In the genomic region with DNA sequence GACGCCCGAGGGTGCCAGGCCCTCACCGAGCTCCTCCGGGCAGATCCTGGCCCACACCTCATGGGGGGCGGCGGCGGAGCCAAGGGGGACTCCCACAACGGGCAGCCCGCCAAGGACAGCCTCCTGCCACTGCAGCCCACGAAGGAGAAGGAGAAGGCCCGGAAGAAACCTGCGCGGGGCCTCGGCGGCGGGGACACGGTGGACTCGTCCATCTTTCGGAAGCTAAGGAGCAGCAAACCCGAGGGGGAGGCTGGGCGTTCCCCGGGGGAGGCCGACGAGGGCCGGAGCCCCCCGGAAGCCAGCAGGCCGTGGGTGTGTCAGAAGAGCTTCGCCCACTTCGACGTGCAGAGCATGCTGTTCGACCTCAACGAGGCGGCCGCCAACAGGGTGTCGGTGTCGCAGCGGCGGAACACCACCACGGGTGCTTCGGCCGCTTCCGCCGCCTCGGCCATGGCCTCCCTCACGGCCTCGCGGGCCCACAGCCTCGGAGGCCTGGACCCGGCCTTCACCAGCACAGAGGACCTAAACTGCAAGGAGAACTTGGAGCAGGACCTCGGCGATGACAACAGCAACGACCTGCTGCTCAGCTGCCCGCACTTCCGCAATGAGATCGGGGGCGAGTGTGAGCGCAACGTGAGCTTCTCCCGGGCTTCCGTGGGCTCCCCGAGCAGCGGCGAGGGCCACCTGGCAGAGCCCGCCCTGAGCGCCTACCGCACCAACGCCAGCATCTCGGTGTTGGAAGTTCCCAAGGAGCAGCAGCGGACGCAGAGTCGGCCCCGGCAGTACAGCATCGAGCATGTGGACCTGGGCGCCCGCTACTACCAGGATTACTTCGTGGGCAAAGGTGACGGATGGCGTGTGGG, we compare ENCODE assay signal across 20 cellular contexts.
DNase-seq lines count a peak whose midpoint lies in the region; ATAC-seq, FAIRE-seq and TF ChIP-seq lines count a peak whose summit lies in the region.
"Had no signal": no experiment of that assay in that cellular context is flagged by ENCODE, and none has a peak within 500 bp of the region (broad histone marks: within the 10 kb centered on the region; RNA-seq: fewer than 3 reads in every experiment).

No MANE protein-coding gene starts in this region.

- RAD21 ChIA-PET in GM12878 (lab: Charles Lee; ENCODE audit: unreplicated experiment): no interaction called here

- CTCF ChIA-PET in OCI-LY7 (lab: Charles Lee; ENCODE audit: unreplicated experiment) (no interaction called here), GM12878 (lab: Yijun Ruan, JAX) (no interaction called here), Calu3 (lab: Charles Lee) (no interaction called here)

- TF ChIP-seq POLR2A in GM12878 (IDR thresholded peaks at IDR 0.05; ENCODE audit: low read depth, low read length): 0 out of 2 replicates have a peak, but pooled peaks have one; percentile 4

- intact Hi-C loops in right cardiac atrium (cut with DNase I): no loop called here
- intact Hi-C loops in Right ventricle myocardium inferior (cut with DNase I): no loop called here
- intact Hi-C loops in OCI-LY7 (cut with micrococcal nuclease; ENCODE audit: unreplicated experiment): no loop called here
- intact Hi-C loops in GM12878 (cut with micrococcal nuclease; ENCODE audit: unreplicated experiment): no loop called here
- intact Hi-C loops in Calu3 (cut with micrococcal nuclease; ENCODE audit: unreplicated experiment): loop anchor here (5.0 kb wide), 1 partner anchor 180 kb away; no protein-coding TSS in a partner anchor

- SMC1A ChIA-PET in GM12878 (lab: Charles Lee; ENCODE audit: uncharacterized antibody, unreplicated experiment): interaction anchor here (1.0 kb wide), 2 partner anchors 12 to 41 kb away, joined by 3 to 4 read pairs; no protein-coding TSS in a partner anchor

- H3K9me3 Mint-ChIP-seq in stimulated activated memory B cell treated with anti-CD40 and anti-IgM and Interleukin-4, amounts not matched to agents 10 μg/mL and 1 μg/mL and 100 μg/mL, for 72 hours: no peaks in the 10 kb centered on the region
- no peaks in the 10 kb centered on the region for H3K9me3 Mint-ChIP-seq in Calu3 (ENCODE audit: low read depth, unreplicated experiment)
- H3K9me3 Mint-ChIP-seq: CD8-positive, alpha-beta T cell; HFFc6 had no signal

- POLR2A ChIA-PET in OCI-LY7 (lab: Charles Lee): interaction anchor here (0.5 kb wide), 1 partner anchor 16 kb away, joined by 3 read pairs; no protein-coding TSS in a partner anchor
- POLR2A ChIA-PET in GM12878 (lab: Charles Lee): no interaction called here

- H3K4me3 Mint-ChIP-seq in stimulated activated memory B cell treated with anti-CD40 and anti-IgM and Interleukin-4, amounts not matched to agents 10 μg/mL and 1 μg/mL and 100 μg/mL, for 72 hours: no peak overlapping the region
- H3K4me3 Mint-ChIP-seq in Calu3 (ENCODE audit: low read depth, unreplicated experiment): no peak overlapping the region
- H3K4me3 Mint-ChIP-seq: B cell; CD8-positive, alpha-beta T cell; HFFc6 had no signal

- DNase-seq in right cardiac atrium (peak in 2 of 3 donors; percentile 52 to 62), Right ventricle myocardium inferior (ENCODE audit: missing footprints) (no peak), OCI-LY7 (ENCODE audit: low spot score) (no peak), GM12878 (ENCODE audit: low read depth, low spot score) (no peak), MG63 (no peak), Calu3 (no peak)
- DNase-seq: 8988T; CD8-positive, alpha-beta T cell; COR-L47; DMS79; GDM1; GM23248; HCEC 1CT; HFFc6; KG1 had no signal

- H2AFZ ChIP-seq in OCI-LY7 (ENCODE audit: low read length) (no peak overlapping the region), GM12878 (ENCODE audit: control insufficient read depth, low read depth, low read length) (no peak overlapping the region)
- H2AFZ ChIP-seq: GM23248 had no signal

- in situ Hi-C loops in GM12878 (cut with MboI): no loop called here

- TF ChIP-seq RAD21 in GM12878 (IDR thresholded peaks at IDR 0.05; ENCODE audit: insufficient read depth, low read depth, low read length): no peak

- H3K9me2 ChIP-seq in OCI-LY7 (ENCODE audit: insufficient read depth, low read length): no peaks in the 10 kb centered on the region

- H3K36me3 ChIP-seq in OCI-LY7 (ENCODE audit: insufficient read depth, low read length) (peaks cover 31% of the 10 kb centered on the region; the same call in 1 of the 2 replicates), GM12878 (ENCODE audit: control insufficient read depth in 2 of 2, insufficient read depth in 2 of 2, low read length in 1 of 2) (peaks cover 11 to 24% of the 10 kb centered on the region in 2 experiments), MG63 (peaks cover 12% of the 10 kb centered on the region)

- TF ChIP-seq EP300 in GM12878 (IDR thresholded peaks at IDR 0.05; ENCODE audit: borderline replicate concordance in 1 of 2, control insufficient read depth in 1 of 2, low read depth in 2 of 2, low read length in 2 of 2): no peak

- H4K20me1 ChIP-seq in OCI-LY7 (ENCODE audit: insufficient read depth, low read length) (no peaks in the 10 kb centered on the region), GM12878 (ENCODE audit: control insufficient read depth, insufficient read depth) (no peaks in the 10 kb centered on the region)

- H3K4me1 ChIP-seq in right cardiac atrium (ENCODE audit: control insufficient read depth, insufficient read depth, low read length) (no peaks in the 10 kb centered on the region), OCI-LY7 (ENCODE audit: insufficient read depth, low read length, poor library complexity, severe bottlenecking) (peaks cover 18% of the 10 kb centered on the region), GM12878 (ENCODE audit: control insufficient read depth, insufficient read depth, low read length) (peaks cover 16% of the 10 kb centered on the region)

- TF ChIP-seq CTCF in OCI-LY7 (conservative IDR thresholded peaks at IDR 0.05; ENCODE audit: low read length) (no peak), GM12878 (IDR thresholded peaks at IDR 0.05 in 2 of 3, conservative IDR thresholded peaks at IDR 0.05 in 1 of 3; ENCODE audit: control insufficient read depth in 2 of 3, extremely low read depth in 1 of 3, insufficient read depth in 1 of 3, low read depth in 3 of 3, low read length in 3 of 3) (no peak), Calu3 (IDR thresholded peaks at IDR 0.05; ENCODE audit: unreplicated experiment) (no peak)

- peaks cover 57% of the 10 kb centered on the region for H3K36me3 Mint-ChIP-seq in stimulated activated memory B cell treated with anti-CD40 and anti-IgM and Interleukin-4, amounts not matched to agents 10 μg/mL and 1 μg/mL and 100 μg/mL, for 72 hours
- H3K36me3 Mint-ChIP-seq in Calu3 (ENCODE audit: insufficient read depth, unreplicated experiment): peaks cover 31% of the 10 kb centered on the region

- peaks cover 34% of the 10 kb centered on the region for H3K4me1 Mint-ChIP-seq in stimulated activated memory B cell treated with anti-CD40 and anti-IgM and Interleukin-4, amounts not matched to agents 10 μg/mL and 1 μg/mL and 100 μg/mL, for 72 hours
- peaks cover 17% of the 10 kb centered on the region for H3K4me1 Mint-ChIP-seq in Calu3 (ENCODE audit: low read depth, unreplicated experiment)

- H3K9ac ChIP-seq in GM12878 (ENCODE audit: control insufficient read depth, insufficient read depth, low read length): no peak overlapping the region
- H3K9ac ChIP-seq: BLaER1 treated with 17β-estradiol and CSF1 and Interleukin-3, amounts not matched to agents 10 nM and 100 nM; GM23248 had no signal

- BruUV-seq in OCI-LY7 (replicated peaks; lab: Mats Ljungman, UMichigan): TSS peak; percentile 54
- BruUV-seq in GM12878 (replicated peaks; lab: Mats Ljungman, UMichigan): TSS peak; percentile 58
- BruUV-seq in Calu3 (replicated peaks; lab: Mats Ljungman, UMichigan): no TSS peak

- no peak overlapping the region for H3K4me2 ChIP-seq in OCI-LY7 (ENCODE audit: low read length)
- no peak overlapping the region for H3K4me2 ChIP-seq in GM12878 (ENCODE audit: control insufficient read depth, insufficient read depth)
- H3K4me2 ChIP-seq: BLaER1 treated with 17β-estradiol and CSF1 and Interleukin-3, amounts not matched to agents 10 nM and 100 nM had no signal

- H3K9me3 ChIP-seq in right cardiac atrium (ENCODE audit: control insufficient read depth, low read length): no peaks in the 10 kb centered on the region
- no peaks in the 10 kb centered on the region for H3K9me3 ChIP-seq in OCI-LY7 (ENCODE audit: low read length)
- no peaks in the 10 kb centered on the region for H3K9me3 ChIP-seq in GM12878 (replicated peaks; ENCODE audit: control insufficient read depth, insufficient read depth, low read length)
- no peaks in the 10 kb centered on the region for H3K9me3 ChIP-seq in MG63

- H3K79me2 ChIP-seq in OCI-LY7 (ENCODE audit: insufficient read depth, low read depth, low read length) (no peaks in the 10 kb centered on the region), GM12878 (ENCODE audit: control insufficient read depth, insufficient read depth, low read length) (no peaks in the 10 kb centered on the region; the same call in 1 of the 2 replicates)

- no peak for FAIRE-seq in GM12878 (lab: Jason Lieb, UNC)
- FAIRE-seq: D721Med had no signal

- WGBS in right cardiac atrium: 97% methylated on average over 78 of the region's 78 CpGs
- 97% methylated on average over 57 of the region's 78 CpGs for WGBS in GM12878 (ENCODE audit: insufficient coverage, insufficient replicate concordance, low lambda C conversion rate, missing lambda C conversion rate)

- no peaks in the 10 kb centered on the region for H3K27me3 ChIP-seq in right cardiac atrium (ENCODE audit: control insufficient read depth, insufficient read depth)
- H3K27me3 ChIP-seq in GM12878 (replicated peaks in 1 of 2; ENCODE audit: control insufficient read depth in 2 of 2, insufficient read depth in 2 of 2, low read length in 1 of 2): no peaks in the 10 kb centered on the region
- no peaks in the 10 kb centered on the region for H3K27me3 ChIP-seq in MG63
- H3K27me3 ChIP-seq: BLaER1 treated with 17β-estradiol and CSF1 and Interleukin-3, amounts not matched to agents 10 nM and 100 nM had no signal

- no peaks in the 10 kb centered on the region for H3K27me3 Mint-ChIP-seq in stimulated activated memory B cell treated with anti-CD40 and anti-IgM and Interleukin-4, amounts not matched to agents 10 μg/mL and 1 μg/mL and 100 μg/mL, for 72 hours
- H3K27me3 Mint-ChIP-seq in Calu3 (ENCODE audit: unreplicated experiment): no peaks in the 10 kb centered on the region
- H3K27me3 Mint-ChIP-seq: B cell had no signal

- H3K27ac Mint-ChIP-seq in stimulated activated memory B cell treated with anti-CD40 and anti-IgM and Interleukin-4, amounts not matched to agents 10 μg/mL and 1 μg/mL and 100 μg/mL, for 72 hours: peak overlapping the region; percentile 45
- no peak overlapping the region for H3K27ac Mint-ChIP-seq in Calu3 (ENCODE audit: unreplicated experiment)
- H3K27ac Mint-ChIP-seq: CD8-positive, alpha-beta T cell; HFFc6 had no signal

- no peak overlapping the region for H3K27ac ChIP-seq in right cardiac atrium (ENCODE audit: low read length)
- no peak overlapping the region for H3K27ac ChIP-seq in OCI-LY7 (ENCODE audit: low read depth, low read length, poor library complexity, severe bottlenecking)
- H3K27ac ChIP-seq in GM12878 (ENCODE audit: control insufficient read depth, insufficient read depth): no peak overlapping the region
- H3K27ac ChIP-seq: GM23248 had no signal

- H3K4me3 ChIP-seq in right cardiac atrium (ENCODE audit: low read length): no peak overlapping the region
- H3K4me3 ChIP-seq in OCI-LY7 (ENCODE audit: low read depth, low read length, poor library complexity, severe bottlenecking): no peak overlapping the region
- no peak overlapping the region for H3K4me3 ChIP-seq in GM12878
- H3K4me3 ChIP-seq in MG63: no peak overlapping the region
- H3K4me3 ChIP-seq: BLaER1 treated with 17β-estradiol and CSF1 and Interleukin-3, amounts not matched to agents 10 nM and 100 nM; GM23248 had no signal

- ATAC-seq in right cardiac atrium (no peak), Right ventricle myocardium inferior (no peak), GM12878 (no peak), GM19463 (IDR thresholded peaks at IDR 0.05; ENCODE audit: unreplicated experiment) (no peak)
- no peak for ATAC-seq in stimulated activated memory B cell treated with anti-CD40 and anti-IgM and Interleukin-4, amounts not matched to agents 10 μg/mL and 1 μg/mL and 100 μg/mL, for 72 hours
- ATAC-seq: CD8-positive, alpha-beta T cell had no signal

Comparison
In these comparisons a context has a peak if more than half of its experiments do, and no peak if none do; other contexts are left out.
1. DNase-seq: peak in right cardiac atrium (2 of 3); none in Right ventricle myocardium inferior (single experiment), OCI-LY7 (single experiment), GM12878 (single experiment), MG63 (single experiment) and Calu3 (single experiment).